In genomic region chrX:1006156-1006730, GRCh38 we compare ENCODE assay signal across 22 cellular contexts.
DNase-seq lines count a peak whose midpoint lies in the region; ATAC-seq, FAIRE-seq and TF ChIP-seq lines count a peak whose summit lies in the region.
"Had no signal": no experiment of that assay in that cellular context is flagged by ENCODE, and none has a peak within 500 bp of the region (broad histone marks: within the 10 kb centered on the region; RNA-seq: fewer than 3 reads in every experiment).

No MANE protein-coding gene starts in this region.

- no peaks in the 10 kb centered on the region for H3K4me1 Mint-ChIP-seq in effector memory CD8-positive, alpha-beta T cell (ENCODE audit: low read depth in 2 of 2)
- H3K4me1 Mint-ChIP-seq: CD8-positive, alpha-beta memory T cell; GM23338 had no signal

- no peaks in the 10 kb centered on the region for H3K9me3 Mint-ChIP-seq in effector memory CD8-positive, alpha-beta T cell
- H3K9me3 Mint-ChIP-seq: CD4-positive, alpha-beta T cell; H9 had no signal

- no peaks in the 10 kb centered on the region for H3K36me3 Mint-ChIP-seq in effector memory CD8-positive, alpha-beta T cell (ENCODE audit: insufficient read depth)
- H3K36me3 Mint-ChIP-seq: CD8-positive, alpha-beta memory T cell had no signal

- no peak overlapping the region for H3K27ac Mint-ChIP-seq in effector memory CD8-positive, alpha-beta T cell
- H3K27ac Mint-ChIP-seq: B cell; CD4-positive, alpha-beta T cell; CD8-positive, alpha-beta memory T cell; GM23338; H9 had no signal

- H3K9me2 ChIP-seq in DOHH2 (replicated peaks; ENCODE audit: control insufficient read depth, low read length) = no peaks in the 10 kb centered on the region

- FAIRE-seq in kidney (lab: Jason Lieb, UNC) = no peak
- FAIRE-seq: A204.1, D721Med, G401.6, GM12892 had no signal

- intact Hi-C loops in kidney (cut with DNase I) (no loop called here), upper lobe of right lung (cut with DNase I) (no loop called here)

- H3K4me3 Mint-ChIP-seq in effector memory CD8-positive, alpha-beta T cell = no peak overlapping the region
- H3K4me3 Mint-ChIP-seq: B cell; CD4-positive, alpha-beta T cell; CD8-positive, alpha-beta memory T cell; GM23338; H9 had no signal

- H3K9ac ChIP-seq in kidney (ENCODE audit: low read length in 2 of 2) = no peak overlapping the region
- H3K9ac ChIP-seq: BLaER1 had no signal

- ATAC-seq in upper lobe of right lung (no peak), HG02623 (IDR thresholded peaks at IDR 0.05; ENCODE audit: unreplicated experiment) (no peak)
- ATAC-seq in effector memory CD8-positive, alpha-beta T cell (replicated peaks) = no peak
- ATAC-seq: GM23338, HCT116 had no signal

- H3F3A ChIP-seq in DOHH2 (ENCODE audit: control insufficient read depth, insufficient read depth) = peaks cover 16% of the 10 kb centered on the region

- H3K27ac ChIP-seq in DOHH2 (ENCODE audit: low read depth, low read length) (peak overlapping the region; percentile 93), kidney (ENCODE audit: low read depth in 2 of 2, low read length in 2 of 2) (no peak overlapping the region), upper lobe of right lung (no peak overlapping the region)
- H3K27ac ChIP-seq: 22Rv1, BLaER1, C4-2B had no signal

- H3K4me2 ChIP-seq in DOHH2 (ENCODE audit: low read length) = no peak overlapping the region
- H3K4me2 ChIP-seq: BLaER1, GM23338 had no signal

- peaks cover 58% of the 10 kb centered on the region for H3K4me1 ChIP-seq in DOHH2 (ENCODE audit: control insufficient read depth, low read length)
- H3K4me1 ChIP-seq in kidney (ENCODE audit: control insufficient read depth in 1 of 2, insufficient read depth in 1 of 2, low read depth in 1 of 2, low read length in 2 of 2) = no peaks in the 10 kb centered on the region
- H3K4me1 ChIP-seq in upper lobe of right lung = no peaks in the 10 kb centered on the region

- DNase-seq in kidney (peak; percentile 22), mesenteric fat pad (ENCODE audit: low spot score) (peak; percentile 67), upper lobe of right lung (peak; percentile 38), SHP77 (lab: John Stamatoyannopoulos, UW) (no peak)
- DNase-seq in effector memory CD8-positive, alpha-beta T cell = no peak
- DNase-seq: CD4-positive, alpha-beta T cell; CD8-positive, alpha-beta memory T cell; DMS 273 treated with DMSO at 0.1 percent for 48 hours; DMS79; H9 had no signal

- H3K4me3 ChIP-seq in DOHH2 (ENCODE audit: low read length) (no peak overlapping the region), kidney (ENCODE audit: low read length in 2 of 2) (no peak overlapping the region), upper lobe of right lung (no peak overlapping the region)
- H3K4me3 ChIP-seq: BLaER1, GM23338 had no signal

- no peak for TF ChIP-seq CTCF in DOHH2 (IDR thresholded peaks at IDR 0.05; ENCODE audit: low read depth, low read length, poor library complexity, severe bottlenecking)
- no peak for TF ChIP-seq CTCF in kidney (IDR thresholded peaks at IDR 0.05; ENCODE audit: borderline replicate concordance, extremely low read depth, insufficient read depth)
- TF ChIP-seq CTCF in upper lobe of right lung (IDR thresholded peaks at IDR 0.05) = no peak

- H3K27me3 ChIP-seq in DOHH2 (ENCODE audit: control insufficient read depth, low read length) (no peaks in the 10 kb centered on the region), upper lobe of right lung (no peaks in the 10 kb centered on the region)
- H3K27me3 ChIP-seq: BLaER1 had no signal

- H3K36me3 ChIP-seq in DOHH2 (ENCODE audit: control insufficient read depth, low read length) (no peaks in the 10 kb centered on the region), kidney (ENCODE audit: control insufficient read depth in 1 of 2, insufficient read depth in 2 of 2, low read length in 2 of 2) (no peaks in the 10 kb centered on the region), upper lobe of right lung (no peaks in the 10 kb centered on the region)
- H3K36me3 ChIP-seq: BLaER1 had no signal

- no peaks in the 10 kb centered on the region for H3K27me3 Mint-ChIP-seq in effector memory CD8-positive, alpha-beta T cell
- H3K27me3 Mint-ChIP-seq: B cell; CD4-positive, alpha-beta T cell had no signal

- H3K9me3 ChIP-seq in DOHH2 (ENCODE audit: control insufficient read depth, insufficient read depth, low read length) = no peaks in the 10 kb centered on the region
- no peaks in the 10 kb centered on the region for H3K9me3 ChIP-seq in kidney (ENCODE audit: control insufficient read depth in 1 of 2, low read length in 2 of 2)
- H3K9me3 ChIP-seq in upper lobe of right lung = no peaks in the 10 kb centered on the region
- H3K9me3 ChIP-seq: BLaER1 had no signal

- H4K20me1 ChIP-seq in DOHH2 (ENCODE audit: control insufficient read depth, insufficient read depth, low read depth, low read length) = no peaks in the 10 kb centered on the region
- H4K20me1 ChIP-seq: BLaER1 had no signal

- no peaks in the 10 kb centered on the region for H3K79me2 ChIP-seq in DOHH2 (ENCODE audit: control insufficient read depth, low read length)

Comparison
In these comparisons a context has a peak if more than half of its experiments do, and no peak if none do; other contexts are left out.
1. DNase-seq: peak in kidney (single experiment), mesenteric fat pad (single experiment) and upper lobe of right lung (single experiment); none in effector memory CD8-positive, alpha-beta T cell (0 of 3) and SHP77 (0 of 2).